8 cellular contexts compared by ENCODE assay signal in genomic region chr10:88271736-88272135, GRCh38.
DNase-seq lines count a peak whose midpoint lies in the region; ATAC-seq, FAIRE-seq and TF ChIP-seq lines count a peak whose summit lies in the region.

No MANE protein-coding gene starts in this region.

- H3K4me1 Mint-ChIP-seq in HFFc6 (ENCODE audit: low read depth) = peaks cover 32% of the 10 kb centered on the region

- peak overlapping the region; percentile 88 for H3K27ac Mint-ChIP-seq in HFFc6

- in situ Hi-C loops in GM13977 (cut with MboI; ENCODE audit: low pct_unique_long_range_greater_than_20kb, low sequenced_read_pairs, unreplicated experiment) = loop anchor here (5.0 kb wide), 1 partner anchor 116 kb away; no protein-coding TSS in a partner anchor

- DNase-seq in HFFc6 = no peak
- DNase-seq in NCI-H69 (lab: John Stamatoyannopoulos, UW) = peak; percentile 27
- DNase-seq in GM19239 (ENCODE audit: insufficient read length, low spot score) = no peak
- no peak for DNase-seq in GM13977 (ENCODE audit: low spot score)
- DNase-seq in NCI-H128 (lab: John Stamatoyannopoulos, UW; ENCODE audit: unreplicated experiment) = no peak
- DNase-seq in NCI-H1417 (lab: John Stamatoyannopoulos, UW) = no peak

- no peaks in the 10 kb centered on the region for H3K9me3 Mint-ChIP-seq in HFFc6

- H3K36me3 Mint-ChIP-seq in HFFc6 (ENCODE audit: low read depth) = no peaks in the 10 kb centered on the region

- ATAC-seq in GM18519 (IDR thresholded peaks at IDR 0.05; ENCODE audit: low FRiP score, unreplicated experiment) (peak; percentile 16), esophagus mucosa (peak; percentile 74)

- H3K27me3 Mint-ChIP-seq in HFFc6 (ENCODE audit: insufficient read depth) = no peaks in the 10 kb centered on the region

- no peak for FAIRE-seq in GM19239 (lab: Jason Lieb, UNC)

- TF ChIP-seq CTCF in HFFc6 (IDR thresholded peaks at IDR 0.05) = no peak
- TF ChIP-seq CTCF in GM13977 (IDR thresholded peaks at IDR 0.05; ENCODE audit: extremely low read depth, insufficient read depth, missing control alignments) = no peak

- peak overlapping the region; percentile 60 for H3K4me3 Mint-ChIP-seq in HFFc6
